In the genomic region with DNA sequence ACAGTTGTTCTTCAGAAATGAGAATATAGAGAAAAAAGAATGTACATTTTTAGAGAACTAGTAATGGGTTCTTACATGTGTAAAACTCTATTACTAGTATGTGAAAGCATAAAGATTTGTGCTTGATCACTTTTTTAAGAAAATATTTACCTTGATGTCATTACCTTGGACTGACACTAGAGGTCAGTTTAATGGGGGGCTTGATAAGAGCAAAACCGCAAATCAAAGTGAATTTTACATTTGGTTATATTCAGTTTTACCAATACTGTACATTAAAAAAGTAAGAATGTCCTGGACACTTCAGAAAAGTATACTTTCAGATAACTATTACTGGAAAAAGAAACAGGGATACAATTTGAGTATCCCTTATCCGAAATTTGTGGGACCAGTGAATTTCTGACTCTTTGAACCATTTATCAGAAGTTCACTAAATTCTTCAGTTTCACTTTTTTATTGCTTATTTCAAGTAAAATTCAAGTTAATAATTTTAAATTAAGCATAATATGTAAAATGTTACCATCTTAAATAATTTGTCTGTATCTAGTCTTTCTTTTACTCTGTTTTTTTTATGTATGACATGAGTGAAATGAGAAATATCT, we compare ENCODE assay signal across 11 cellular contexts.
A peak's percentile ranks its signal among the peaks of the same experiment; 100 is the strongest.
DNase-seq lines count a peak whose midpoint lies in the region; ATAC-seq and TF ChIP-seq lines count a peak whose summit lies in the region.
"Had no signal": no experiment of that assay in that cellular context is flagged by ENCODE, and none has a peak within 500 bp of the region (broad histone marks: within the 10 kb centered on the region; RNA-seq: fewer than 3 reads in every experiment).

No MANE protein-coding gene starts in this region.

- TF ChIP-seq CTCF in A673 (conservative IDR thresholded peaks at IDR 0.05; ENCODE audit: low read depth, low read length) = peak; percentile 59
- peak; percentile 14 for TF ChIP-seq CTCF in GM12865 (IDR thresholded peaks at IDR 0.05; ENCODE audit: insufficient read depth, low read depth, low read length, missing control alignments)
- TF ChIP-seq CTCF in Panc1 (IDR thresholded peaks at IDR 0.05) = peak; percentile 25; the same call in 1 of the 2 replicates
- peak; percentile 41 for TF ChIP-seq CTCF in fibroblast of villous mesenchyme (IDR thresholded peaks at IDR 0.05; ENCODE audit: insufficient read depth, low read depth, low read length)

- no peaks in the 10 kb centered on the region for H3K36me3 ChIP-seq in A673 (ENCODE audit: insufficient read depth, low read length, poor library complexity, severe bottlenecking)
- H3K36me3 ChIP-seq in Panc1 (ENCODE audit: control insufficient read depth, insufficient read depth, low read length) = no peaks in the 10 kb centered on the region

- POLR2A ChIA-PET in A673 (lab: Charles Lee; ENCODE audit: low non-redundant PET) (no interaction called here), Panc1 (lab: Charles Lee) (no interaction called here)

- H3K4me1 ChIP-seq in A673 (ENCODE audit: insufficient read depth, low read length, poor library complexity, severe bottlenecking) = no peaks in the 10 kb centered on the region
- H3K4me1 ChIP-seq in Panc1 (ENCODE audit: control insufficient read depth, insufficient read depth, low read length) = no peaks in the 10 kb centered on the region

- BruUV-seq in A673 (replicated peaks; lab: Mats Ljungman, UMichigan) = no TSS peak
- no TSS peak for BruUV-seq in Panc1 (replicated peaks; lab: Mats Ljungman, UMichigan)

- CTCF ChIA-PET in A673 (lab: Charles Lee) = no interaction called here
- CTCF ChIA-PET in Panc1 (lab: Charles Lee) = no interaction called here

- in situ Hi-C loops in Panc1 (cut with HindIII; ENCODE audit: low pct_unique_long_range_greater_than_20kb, low sequenced_read_pairs) = no loop called here

- H3K27ac ChIP-seq in A673 (ENCODE audit: low read depth, low read length, poor library complexity, severe bottlenecking) (no peak overlapping the region), Panc1 (ENCODE audit: low read length) (no peak overlapping the region)
- H3K27ac ChIP-seq: HL-60 had no signal

- H3K27me3 ChIP-seq in A673 (replicated peaks; ENCODE audit: insufficient read depth, low read depth, low read length, poor library complexity) = no peaks in the 10 kb centered on the region
- H3K27me3 ChIP-seq in Panc1 (ENCODE audit: control insufficient read depth, insufficient read depth, low read length) = no peaks in the 10 kb centered on the region

- ATAC-seq in Panc1 (no peak), HG02970 (IDR thresholded peaks at IDR 0.05; ENCODE audit: low FRiP score, unreplicated experiment) (no peak), GM19035 (IDR thresholded peaks at IDR 0.05; ENCODE audit: unreplicated experiment) (no peak)
- ATAC-seq: effector memory CD8-positive, alpha-beta T cell had no signal

- no peak overlapping the region for H3K4me3 ChIP-seq in A673 (ENCODE audit: low read depth, low read length, poor library complexity, severe bottlenecking)
- no peak overlapping the region for H3K4me3 ChIP-seq in GM12865 (ENCODE audit: low read depth, low read length)
- no peak overlapping the region for H3K4me3 ChIP-seq in Panc1 (ENCODE audit: low read depth in 2 of 2, low read length in 2 of 2)
- no peak overlapping the region for H3K4me3 ChIP-seq in fibroblast of villous mesenchyme (ENCODE audit: low read depth, low read length)

- intact Hi-C loops in A673 (cut with micrococcal nuclease; ENCODE audit: unreplicated experiment) = loop anchor here (5.0 kb wide), 1 partner anchor 389 kb away; no protein-coding TSS in a partner anchor
- intact Hi-C loops in Panc1 (cut with micrococcal nuclease; ENCODE audit: unreplicated experiment) = no loop called here

- no peaks in the 10 kb centered on the region for H3K9me3 ChIP-seq in A673 (ENCODE audit: low read depth, low read length, poor library complexity, severe bottlenecking)
- H3K9me3 ChIP-seq in Panc1 (ENCODE audit: control insufficient read depth, insufficient read depth, low read depth, low read length) = no peaks in the 10 kb centered on the region

- DNase-seq in A673 (ENCODE audit: low spot score) (peak; percentile 17), GM12865 (ENCODE audit: low read depth) (peak; percentile 3), Panc1 (ENCODE audit: low read depth, low spot score) (no peak), fibroblast of villous mesenchyme (ENCODE audit: low read depth) (peak; percentile 5), AG08396 (ENCODE audit: low spot score) (no peak), KG1 (lab: John Stamatoyannopoulos, UW) (no peak)
- DNase-seq: activated T-cell treated with anti-CD3 and anti-CD28 coated beads, Interleukin-2, amount 50 U/mL, for 1 hour; effector memory CD8-positive, alpha-beta T cell had no signal

Comparison
In these comparisons a context has a peak if more than half of its experiments do, and no peak if none do; other contexts are left out.
1. DNase-seq: peak in A673 (single experiment), GM12865 (single experiment) and fibroblast of villous mesenchyme (single experiment); none in Panc1 (single experiment), AG08396 (single experiment) and KG1 (single experiment).
2. Peak in every context shown above with its lines, with median percentiles within 50 percentile points of each other: CTCF ChIP-seq.